Comparison of ENCODE assay signal across 9 cellular contexts in genomic region chr5:32711693-32712462, GRCh38. TPM values are rescaled to one million over a fixed set of nuclear protein-coding genes. Genes with fewer than 3 reads are reported as not detected.
DNase-seq lines count a peak whose midpoint lies in the region; ATAC-seq and TF ChIP-seq lines count a peak whose summit lies in the region.
"Had no signal": no experiment of that assay in that cellular context is flagged by ENCODE, and none has a peak within 500 bp of the region (broad histone marks: within the 10 kb centered on the region; RNA-seq: fewer than 3 reads in every experiment).

No MANE protein-coding gene starts in this region.

- no peak overlapping the region for H3K27ac Mint-ChIP-seq in activated CD8-positive, alpha-beta T cell treated with anti-CD3 and anti-CD28 coated beads for 36 hours

- in situ Hi-C loops in GM13977 (cut with MboI; ENCODE audit: low pct_unique_long_range_greater_than_20kb, low sequenced_read_pairs, unreplicated experiment), result loop anchor here (25.0 kb wide), 1 partner anchor 700 kb away; no protein-coding TSS in a partner anchor
- in situ Hi-C loops in G401 (cut with HindIII; ENCODE audit: low sequenced_read_pairs), result no loop called here

- no peaks in the 10 kb centered on the region for H3K36me3 Mint-ChIP-seq in activated CD8-positive, alpha-beta T cell treated with anti-CD3 and anti-CD28 coated beads for 36 hours (ENCODE audit: low read depth)

- no peak for ATAC-seq in activated CD8-positive, alpha-beta T cell treated with anti-CD3 and anti-CD28 coated beads for 36 hours
- ATAC-seq in right cardiac atrium, result peak; percentile 36 to 38

- H3K4me1 Mint-ChIP-seq in activated CD8-positive, alpha-beta T cell treated with anti-CD3 and anti-CD28 coated beads for 36 hours (ENCODE audit: low read depth), result peaks cover 35% of the 10 kb centered on the region

- no peaks in the 10 kb centered on the region for H3K9me3 ChIP-seq in right cardiac atrium (ENCODE audit: control insufficient read depth, low read length)

- WGBS in right cardiac atrium, result under 1% methylated on average over 75 of the region's 75 CpGs

- DNase-seq in GM13977 (ENCODE audit: low spot score), result peak; percentile 39
- DNase-seq in activated CD8-positive, alpha-beta T cell treated with anti-CD3 and anti-CD28 coated beads for 36 hours, result peak; percentile 12
- peak; percentile 56 to 83 (median 78) for DNase-seq in right cardiac atrium
- DNase-seq in skeletal muscle cell (ENCODE audit: low read depth), result no peak
- no peak for DNase-seq in activated effector memory CD4-positive, alpha-beta T cell treated with Interleukin-2 at 50 U/mL for 16 hours
- no peak for DNase-seq in NCI-H146 treated with DMSO at 0.1 percent for 48 hours (lab: John Stamatoyannopoulos, UW; ENCODE audit: unreplicated experiment)
- no peak for DNase-seq in NCI-H1092 (lab: John Stamatoyannopoulos, UW)
- DNase-seq in G401 (ENCODE audit: low spot score), result no peak

- TF ChIP-seq CTCF in GM13977 (IDR thresholded peaks at IDR 0.05; ENCODE audit: extremely low read depth, insufficient read depth, missing control alignments), result no peak
- no peak for TF ChIP-seq CTCF in activated CD8-positive, alpha-beta T cell treated with anti-CD3 and anti-CD28 coated beads for 36 hours (IDR thresholded peaks at IDR 0.05)

- no peaks in the 10 kb centered on the region for H3K9me3 Mint-ChIP-seq in activated CD8-positive, alpha-beta T cell treated with anti-CD3 and anti-CD28 coated beads for 36 hours

- no peaks in the 10 kb centered on the region for H3K4me1 ChIP-seq in right cardiac atrium (ENCODE audit: control insufficient read depth, insufficient read depth, low read length)

- no peak overlapping the region for H3K4me3 Mint-ChIP-seq in activated CD8-positive, alpha-beta T cell treated with anti-CD3 and anti-CD28 coated beads for 36 hours

- H3K27ac ChIP-seq in right cardiac atrium (ENCODE audit: low read length), result no peak overlapping the region
- H3K27ac ChIP-seq: KMS-11 had no signal

- H3K27me3 ChIP-seq in right cardiac atrium (ENCODE audit: control insufficient read depth, insufficient read depth), result no peaks in the 10 kb centered on the region

- H3K27me3 Mint-ChIP-seq in activated CD8-positive, alpha-beta T cell treated with anti-CD3 and anti-CD28 coated beads for 36 hours, result peaks cover 55% of the 10 kb centered on the region

- intact Hi-C loops in activated CD8-positive, alpha-beta T cell treated with anti-CD3 and anti-CD28 coated beads for 36 hours (cut with micrococcal nuclease), result no loop called here
- intact Hi-C loops in right cardiac atrium (cut with DNase I), result loop anchor here in 2 of 4 donors (10.0 kb wide), 2 partner anchors 133 to 713 kb away; no protein-coding TSS in a partner anchor

- CTCF ChIA-PET in activated CD8-positive, alpha-beta T cell treated with anti-CD3 and anti-CD28 coated beads for 36 hours (lab: Charles Lee), result no interaction called here

- POLR2A ChIA-PET in activated CD8-positive, alpha-beta T cell treated with anti-CD3 and anti-CD28 coated beads for 36 hours (lab: Charles Lee), result no interaction called here

- peak overlapping the region; percentile 66 for H3K4me3 ChIP-seq in right cardiac atrium (ENCODE audit: low read length)
- peak overlapping the region; percentile 78 for H3K4me3 ChIP-seq in skeletal muscle cell (ENCODE audit: low read depth, low read length)

RNA-seq across cellular contexts. Expression of gene NPR3, which starts 0.8 kb away (rescaled TPM):
- total RNA-seq in activated CD8-positive, alpha-beta T cell treated with anti-CD3 and anti-CD28 coated beads for 36 hours, result under 1 TPM; 0.05 to 0.16 TPM
- total RNA-seq in right cardiac atrium, result 10 to 100 TPM; 27.8 to 85.3 (median 66.4) TPM
- polyA plus RNA-seq in right cardiac atrium, result 12.6 TPM
- not detected in 2 replicates for total RNA-seq in G401 (2014; rRNA removed; shearing (Covaris generic))

Comparison
In these comparisons a context has a peak if more than half of its experiments do, and no peak if none do; other contexts are left out.
1. DNase-seq: peak in GM13977 (single experiment), activated CD8-positive, alpha-beta T cell treated with anti-CD3 and anti-CD28 coated beads for 36 hours (single experiment) and right cardiac atrium (3 of 3); none in skeletal muscle cell (single experiment), activated effector memory CD4-positive, alpha-beta T cell treated with Interleukin-2 at 50 U/mL for 16 hours (single experiment), NCI-H146 treated with DMSO at 0.1 percent for 48 hours (single experiment), NCI-H1092 (single experiment) and G401 (single experiment).
2. RNA of gene NPR3, which starts 0.8 kb away (total RNA-seq): 27.8 to 85.3 TPM in right cardiac atrium; 0.05 to 0.16 TPM in activated CD8-positive, alpha-beta T cell treated with anti-CD3 and anti-CD28 coated beads for 36 hours and not detected in G401; every median in the first group is over 10 times any median in the second.